35 cellular contexts compared by ENCODE assay signal in genomic region chr3:179896507-179896906, GRCh38.
"Had no signal": no experiment of that assay in that cellular context is flagged by ENCODE, and none has a peak within 500 bp of the region (broad histone marks: within the 10 kb centered on the region; RNA-seq: fewer than 3 reads in every experiment).

No MANE protein-coding gene starts in this region.

- H3K4me3 ChIP-seq: MG63 had no signal

- H3K27ac ChIP-seq: KMS-11 had no signal

- H3K9ac ChIP-seq: KMS-11 had no signal

- DNase-seq: Karpas-422, Kasumi-1, KG1, MG63, MM.1S, MV-4-11, NCI-H1048, NCI-H1092, NCI-H1092 treated with DMSO at 0.1 percent for 48 hours, NCI-H1105, NCI-H1105 treated with DMSO at 0.1 percent for 48 hours, NCI-H1417, NCI-H1417 treated with DMSO at 0.1 percent for 48 hours, NCI-H1436, NCI-H1436 treated with DMSO at 0.1 percent for 48 hours, NCI-H146, NCI-H1694, NCI-H1694 treated with DMSO at 0.1 percent for 48 hours, NCI-H187, NCI-H187 treated with DMSO at 0.1 percent for 48 hours, NCI-H1930, NCI-H2029, NCI-H2029 treated with DMSO at 0.1 percent for 48 hours, NCI-H2081, NCI-H2081 treated with DMSO at 0.1 percent for 48 hours, NCI-H2107, NCI-H2171, NCI-H2171 treated with DMSO at 0.1 percent for 48 hours, NCI-H2227 treated with DMSO at 0.1 percent for 48 hours, NCI-H226, NCI-H345, NCI-H446, NCI-H446 treated with DMSO at 0.1 percent for 48 hours, NCI-H510A had no signal

- H3K4me2 ChIP-seq: KMS-11 had no signal

- H3K36me3 ChIP-seq: MG63 had no signal

- H3K9me3 ChIP-seq: MG63 had no signal
